Comparison of ENCODE assay signal across 16 cellular contexts in the genomic region with DNA sequence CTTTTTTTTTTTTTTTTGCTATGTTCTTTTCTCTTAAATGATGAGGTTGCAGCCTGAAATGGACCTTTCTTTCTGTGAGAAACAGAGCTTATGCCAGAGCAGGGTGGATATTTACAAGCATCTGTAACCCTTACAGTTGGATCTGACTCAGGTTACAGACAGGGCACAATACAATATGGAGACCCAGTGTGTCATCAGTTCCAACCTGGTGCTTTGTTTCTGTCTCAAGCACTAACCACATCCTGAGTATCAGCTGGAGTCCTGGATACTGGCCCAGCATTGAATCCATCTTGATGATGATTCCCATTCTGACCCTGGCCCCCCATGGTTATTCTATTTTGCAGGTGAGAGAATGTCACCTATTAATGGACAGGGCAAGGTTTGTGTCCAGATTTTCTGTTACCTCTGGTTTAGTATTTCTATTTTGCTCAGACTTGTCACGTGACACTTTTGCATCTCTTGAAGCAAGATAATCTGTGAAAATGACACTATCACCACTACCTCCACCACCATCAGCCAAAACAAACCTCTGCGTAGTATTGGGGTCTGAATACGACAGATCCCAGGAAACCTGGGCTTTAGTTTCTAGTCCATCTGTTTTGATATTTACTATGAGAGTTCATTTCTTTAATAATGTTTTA.
DNase-seq lines count a peak whose midpoint lies in the region.
"Had no signal": no experiment of that assay in that cellular context is flagged by ENCODE, and none has a peak within 500 bp of the region (broad histone marks: within the 10 kb centered on the region; RNA-seq: fewer than 3 reads in every experiment).

No MANE protein-coding gene starts in this region.

- no peak overlapping the region for H2BK120ac ChIP-seq in mesenchymal stem cell (ENCODE audit: low read depth, low read length)

- no peak overlapping the region for H2BK12ac ChIP-seq in mesenchymal stem cell (ENCODE audit: low read length in 2 of 2)

- H3K4me1 ChIP-seq in mesenchymal stem cell (ENCODE audit: control insufficient read depth, insufficient read depth, low read depth, low read length): no peaks in the 10 kb centered on the region
- H3K4me1 ChIP-seq: ascending aorta, BE2C, psoas muscle had no signal

- H3K4me3 ChIP-seq in mesenchymal stem cell (ENCODE audit: insufficient read depth in 1 of 2, low read depth in 1 of 2, low read length in 2 of 2): no peak overlapping the region
- H3K4me3 ChIP-seq: ascending aorta, psoas muscle had no signal

- no peak overlapping the region for H4K8ac ChIP-seq in mesenchymal stem cell (ENCODE audit: low read length)

- no peaks in the 10 kb centered on the region for H3K9me3 ChIP-seq in mesenchymal stem cell (ENCODE audit: control insufficient read depth, low read length)
- H3K9me3 ChIP-seq: ascending aorta, BE2C, psoas muscle had no signal

- no peak overlapping the region for H2BK5ac ChIP-seq in mesenchymal stem cell (ENCODE audit: low read depth, low read length, poor library complexity, severe bottlenecking)

- no peak overlapping the region for H3K9ac ChIP-seq in mesenchymal stem cell (ENCODE audit: low read length)

- no peak overlapping the region for H3K27ac ChIP-seq in mesenchymal stem cell (ENCODE audit: low read length, poor library complexity, severe bottlenecking)
- H3K27ac ChIP-seq: ascending aorta, psoas muscle had no signal

- H2BK15ac ChIP-seq in mesenchymal stem cell (ENCODE audit: low read depth, poor library complexity, severe bottlenecking): no peak overlapping the region

- H3K79me1 ChIP-seq in mesenchymal stem cell (replicated peaks; ENCODE audit: low read length, poor library complexity, severe bottlenecking): no peaks in the 10 kb centered on the region

- H3K23ac ChIP-seq in mesenchymal stem cell (ENCODE audit: low read length in 2 of 2): no peak overlapping the region

- no peaks in the 10 kb centered on the region for H3K27me3 ChIP-seq in mesenchymal stem cell (ENCODE audit: control insufficient read depth in 1 of 2, insufficient read depth in 1 of 2, low read length in 2 of 2)
- H3K27me3 ChIP-seq: ascending aorta, BE2C had no signal

- DNase-seq in G401 (ENCODE audit: low spot score): peak; percentile 83
- DNase-seq in NCI-H128 (lab: John Stamatoyannopoulos, UW; ENCODE audit: unreplicated experiment): peak; percentile 48
- DNase-seq in RKO (ENCODE audit: low spot score): peak; percentile 3
- DNase-seq in left kidney (ENCODE audit: low read depth, low spot score): peak; percentile 12
- DNase-seq in activated CD4-positive, alpha-beta T cell treated with anti-CD3 and anti-CD28 coated beads for 48 hours: no peak
- no peak for DNase-seq in mesenchymal stem cell
- no peak for DNase-seq in Kasumi-1 (lab: John Stamatoyannopoulos, UW)
- DNase-seq: activated naive CD4-positive, alpha-beta T cell treated with anti-CD3 and anti-CD28 coated beads, Interleukin-2, amount 10 ng/mL, durations not matched to agents 7 days and 5 days; BE2C; Calu3; cortex of kidney; midbrain; NCI-H1105; NCI-H226; psoas muscle had no signal

- H3K14ac ChIP-seq in mesenchymal stem cell (ENCODE audit: low read length in 2 of 2): no peak overlapping the region

- H3K4ac ChIP-seq in mesenchymal stem cell (ENCODE audit: low read depth in 1 of 2, low read length in 2 of 2): no peak overlapping the region

- H2AK5ac ChIP-seq in mesenchymal stem cell (ENCODE audit: low read length, severe bottlenecking): no peak overlapping the region

- WGBS in mesenchymal stem cell: 78% methylated on average over 1 of the region's 3 CpGs

- H3K18ac ChIP-seq in mesenchymal stem cell (ENCODE audit: low read depth in 1 of 2, low read length in 2 of 2): no peak overlapping the region

- H3K4me2 ChIP-seq in mesenchymal stem cell (ENCODE audit: low read length, poor library complexity, severe bottlenecking): no peak overlapping the region

- in situ Hi-C loops in G401 (cut with HindIII; ENCODE audit: low sequenced_read_pairs): no loop called here

- no peak overlapping the region for H2AFZ ChIP-seq in mesenchymal stem cell (ENCODE audit: low read depth, low read length)

- H4K91ac ChIP-seq in mesenchymal stem cell (ENCODE audit: low read length): no peak overlapping the region

- no peaks in the 10 kb centered on the region for H3K36me3 ChIP-seq in mesenchymal stem cell (ENCODE audit: control insufficient read depth in 1 of 2, insufficient read depth in 2 of 2, low read depth in 1 of 2, low read length in 2 of 2)
- H3K36me3 ChIP-seq: ascending aorta, BE2C had no signal

Comparison
In these comparisons a context has a peak if more than half of its experiments do, and no peak if none do; other contexts are left out.
1. DNase-seq: peak in G401 (single experiment), NCI-H128 (single experiment), RKO (single experiment) and left kidney (single experiment); none in activated CD4-positive, alpha-beta T cell treated with anti-CD3 and anti-CD28 coated beads for 48 hours (single experiment), mesenchymal stem cell (single experiment) and Kasumi-1 (0 of 2).